ENCODE assay signal across 1 cellular context in the genomic region with DNA sequence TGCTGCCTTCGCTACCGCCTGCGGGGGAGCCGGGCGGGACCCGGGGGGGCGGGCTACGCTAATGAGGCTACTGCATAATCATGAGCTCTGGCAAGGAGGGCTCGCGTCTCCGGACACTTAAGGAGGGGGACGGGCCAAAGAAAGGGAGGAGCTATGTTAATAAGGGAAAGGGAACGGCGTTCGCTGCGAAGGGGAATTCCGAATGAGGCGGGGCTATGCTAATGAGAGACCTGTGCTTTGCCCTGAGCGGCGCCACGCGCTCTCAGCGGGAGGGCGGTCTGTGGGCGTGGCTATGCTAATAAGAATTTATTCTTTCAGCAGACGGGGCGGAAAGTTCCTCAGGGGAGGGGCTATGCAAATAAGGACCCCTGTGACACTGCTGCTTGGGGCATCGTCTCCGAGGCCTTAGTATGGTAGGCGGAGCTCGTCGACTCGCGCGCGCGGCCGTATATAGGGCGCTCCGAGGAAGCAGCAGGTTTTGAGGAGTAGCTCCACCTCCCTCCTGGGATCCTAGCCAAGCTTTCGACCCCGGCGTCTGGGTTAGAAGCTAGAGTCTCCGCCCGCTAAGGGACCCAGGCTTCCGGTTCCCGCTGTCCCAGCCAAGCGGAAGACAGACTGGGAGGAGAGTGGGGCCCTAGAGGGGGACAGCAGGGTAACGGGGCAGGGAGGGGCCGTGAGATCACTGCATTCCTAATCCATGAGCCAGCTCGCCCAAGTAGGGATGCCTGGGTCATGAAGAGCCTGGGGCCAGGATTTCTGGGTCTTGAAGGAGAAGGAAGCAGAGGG.
TF ChIP-seq lines count a peak whose summit lies in the region.

A gene (minus strand): TSS at position 31 of the 786 bp plus-strand sequence. CDS start 45 bp downstream, outside the sequence.

TF ChIP-seq in HepG2, 621 proteins besides CTCF, POLR2A, EP300 and RAD21 (continued from another document and continues in another):
- TF ChIP-seq, protein P1, sequence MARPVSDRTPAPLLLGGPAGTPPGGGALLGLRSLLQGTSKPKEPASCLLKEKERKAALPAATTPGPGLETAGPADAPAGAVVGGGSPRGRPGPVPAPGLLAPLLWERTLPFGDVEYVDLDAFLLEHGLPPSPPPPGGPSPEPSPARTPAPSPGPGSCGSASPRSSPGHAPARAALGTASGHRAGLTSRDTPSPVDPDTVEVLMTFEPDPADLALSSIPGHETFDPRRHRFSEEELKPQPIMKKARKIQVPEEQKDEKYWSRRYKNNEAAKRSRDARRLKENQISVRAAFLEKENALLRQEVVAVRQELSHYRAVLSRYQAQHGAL (CRISPR knock-in tag; IDR thresholded peaks at IDR 0.05; ENCODE audit: not compliant biosample characterization), result no peak
- TF ChIP-seq SOX6 (IDR thresholded peaks at IDR 0.05), result no peak
- TF ChIP-seq SOX6 (CRISPR knock-in tag; IDR thresholded peaks at IDR 0.05), result peak; percentile 47
- TF ChIP-seq ZBTB38 (CRISPR knock-in tag; IDR thresholded peaks at IDR 0.05), result peak; percentile 52; the same call in 1 of the 2 replicates
- peak; percentile 28; the same call in 1 of the 2 replicates for TF ChIP-seq ZNF782 (CRISPR knock-in tag; IDR thresholded peaks at IDR 0.05; ENCODE audit: borderline replicate concordance)
- TF ChIP-seq CENPT (CRISPR knock-in tag; IDR thresholded peaks at IDR 0.05; ENCODE audit: low read depth), result no peak
- TF ChIP-seq MXI1 (IDR thresholded peaks at IDR 0.05; ENCODE audit: borderline replicate concordance, low read depth, low read length), result peak; percentile 26; the same call in 1 of the 3 replicates
- TF ChIP-seq ISL2 (CRISPR knock-in tag; IDR thresholded peaks at IDR 0.05), result 0 out of 2 replicates have a peak, but pooled peaks have one; percentile 20
- no peak for TF ChIP-seq CHD4 (IDR thresholded peaks at IDR 0.05; ENCODE audit: borderline replicate concordance, low read length)
- TF ChIP-seq, protein P2, sequence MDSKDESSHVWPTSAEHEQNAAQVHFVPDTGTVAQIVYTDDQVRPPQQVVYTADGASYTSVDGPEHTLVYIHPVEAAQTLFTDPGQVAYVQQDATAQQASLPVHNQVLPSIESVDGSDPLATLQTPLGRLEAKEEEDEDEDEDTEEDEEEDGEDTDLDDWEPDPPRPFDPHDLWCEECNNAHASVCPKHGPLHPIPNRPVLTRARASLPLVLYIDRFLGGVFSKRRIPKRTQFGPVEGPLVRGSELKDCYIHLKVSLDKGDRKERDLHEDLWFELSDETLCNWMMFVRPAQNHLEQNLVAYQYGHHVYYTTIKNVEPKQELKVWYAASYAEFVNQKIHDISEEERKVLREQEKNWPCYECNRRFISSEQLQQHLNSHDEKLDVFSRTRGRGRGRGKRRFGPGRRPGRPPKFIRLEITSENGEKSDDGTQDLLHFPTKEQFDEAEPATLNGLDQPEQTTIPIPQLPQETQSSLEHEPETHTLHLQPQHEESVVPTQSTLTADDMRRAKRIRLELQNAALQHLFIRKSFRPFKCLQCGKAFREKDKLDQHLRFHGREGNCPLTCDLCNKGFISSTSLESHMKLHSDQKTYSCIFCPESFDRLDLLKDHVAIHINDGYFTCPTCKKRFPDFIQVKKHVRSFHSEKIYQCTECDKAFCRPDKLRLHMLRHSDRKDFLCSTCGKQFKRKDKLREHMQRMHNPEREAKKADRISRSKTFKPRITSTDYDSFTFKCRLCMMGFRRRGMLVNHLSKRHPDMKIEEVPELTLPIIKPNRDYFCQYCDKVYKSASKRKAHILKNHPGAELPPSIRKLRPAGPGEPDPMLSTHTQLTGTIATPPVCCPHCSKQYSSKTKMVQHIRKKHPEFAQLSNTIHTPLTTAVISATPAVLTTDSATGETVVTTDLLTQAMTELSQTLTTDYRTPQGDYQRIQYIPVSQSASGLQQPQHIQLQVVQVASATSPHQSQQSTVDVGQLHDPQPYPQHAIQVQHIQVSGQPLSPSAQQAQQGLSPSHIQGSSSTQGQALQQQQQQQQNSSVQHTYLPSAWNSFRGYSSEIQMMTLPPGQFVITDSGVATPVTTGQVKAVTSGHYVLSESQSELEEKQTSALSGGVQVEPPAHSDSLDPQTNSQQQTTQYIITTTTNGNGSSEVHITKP (CRISPR knock-in tag; IDR thresholded peaks at IDR 0.05; ENCODE audit: low read depth), result peak; percentile 57
- TF ChIP-seq, protein P3, sequence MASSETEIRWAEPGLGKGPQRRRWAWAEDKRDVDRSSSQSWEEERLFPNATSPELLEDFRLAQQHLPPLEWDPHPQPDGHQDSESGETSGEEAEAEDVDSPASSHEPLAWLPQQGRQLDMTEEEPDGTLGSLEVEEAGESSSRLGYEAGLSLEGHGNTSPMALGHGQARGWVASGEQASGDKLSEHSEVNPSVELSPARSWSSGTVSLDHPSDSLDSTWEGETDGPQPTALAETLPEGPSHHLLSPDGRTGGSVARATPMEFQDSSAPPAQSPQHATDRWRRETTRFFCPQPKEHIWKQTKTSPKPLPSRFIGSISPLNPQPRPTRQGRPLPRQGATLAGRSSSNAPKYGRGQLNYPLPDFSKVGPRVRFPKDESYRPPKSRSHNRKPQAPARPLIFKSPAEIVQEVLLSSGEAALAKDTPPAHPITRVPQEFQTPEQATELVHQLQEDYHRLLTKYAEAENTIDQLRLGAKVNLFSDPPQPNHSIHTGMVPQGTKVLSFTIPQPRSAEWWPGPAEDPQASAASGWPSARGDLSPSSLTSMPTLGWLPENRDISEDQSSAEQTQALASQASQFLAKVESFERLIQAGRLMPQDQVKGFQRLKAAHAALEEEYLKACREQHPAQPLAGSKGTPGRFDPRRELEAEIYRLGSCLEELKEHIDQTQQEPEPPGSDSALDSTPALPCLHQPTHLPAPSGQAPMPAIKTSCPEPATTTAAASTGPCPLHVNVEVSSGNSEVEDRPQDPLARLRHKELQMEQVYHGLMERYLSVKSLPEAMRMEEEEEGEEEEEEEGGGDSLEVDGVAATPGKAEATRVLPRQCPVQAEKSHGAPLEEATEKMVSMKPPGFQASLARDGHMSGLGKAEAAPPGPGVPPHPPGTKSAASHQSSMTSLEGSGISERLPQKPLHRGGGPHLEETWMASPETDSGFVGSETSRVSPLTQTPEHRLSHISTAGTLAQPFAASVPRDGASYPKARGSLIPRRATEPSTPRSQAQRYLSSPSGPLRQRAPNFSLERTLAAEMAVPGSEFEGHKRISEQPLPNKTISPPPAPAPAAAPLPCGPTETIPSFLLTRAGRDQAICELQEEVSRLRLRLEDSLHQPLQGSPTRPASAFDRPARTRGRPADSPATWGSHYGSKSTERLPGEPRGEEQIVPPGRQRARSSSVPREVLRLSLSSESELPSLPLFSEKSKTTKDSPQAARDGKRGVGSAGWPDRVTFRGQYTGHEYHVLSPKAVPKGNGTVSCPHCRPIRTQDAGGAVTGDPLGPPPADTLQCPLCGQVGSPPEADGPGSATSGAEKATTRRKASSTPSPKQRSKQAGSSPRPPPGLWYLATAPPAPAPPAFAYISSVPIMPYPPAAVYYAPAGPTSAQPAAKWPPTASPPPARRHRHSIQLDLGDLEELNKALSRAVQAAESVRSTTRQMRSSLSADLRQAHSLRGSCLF (CRISPR knock-in tag; IDR thresholded peaks at IDR 0.05; ENCODE audit: borderline replicate concordance), result no peak
- TF ChIP-seq, protein P4, sequence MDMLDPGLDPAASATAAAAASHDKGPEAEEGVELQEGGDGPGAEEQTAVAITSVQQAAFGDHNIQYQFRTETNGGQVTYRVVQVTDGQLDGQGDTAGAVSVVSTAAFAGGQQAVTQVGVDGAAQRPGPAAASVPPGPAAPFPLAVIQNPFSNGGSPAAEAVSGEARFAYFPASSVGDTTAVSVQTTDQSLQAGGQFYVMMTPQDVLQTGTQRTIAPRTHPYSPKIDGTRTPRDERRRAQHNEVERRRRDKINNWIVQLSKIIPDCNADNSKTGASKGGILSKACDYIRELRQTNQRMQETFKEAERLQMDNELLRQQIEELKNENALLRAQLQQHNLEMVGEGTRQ (IDR thresholded peaks at IDR 0.05; ENCODE audit: low read depth, low read length), result 0 out of 2 replicates have a peak, but pooled peaks have one; percentile 5
- TF ChIP-seq, protein P4 (CRISPR knock-in tag; IDR thresholded peaks at IDR 0.05; ENCODE audit: borderline replicate concordance), result no peak
- peak; percentile 38; the same call in 1 of the 2 replicates for TF ChIP-seq ZNF274 (CRISPR knock-in tag; IDR thresholded peaks at IDR 0.05)
- TF ChIP-seq, protein P5, sequence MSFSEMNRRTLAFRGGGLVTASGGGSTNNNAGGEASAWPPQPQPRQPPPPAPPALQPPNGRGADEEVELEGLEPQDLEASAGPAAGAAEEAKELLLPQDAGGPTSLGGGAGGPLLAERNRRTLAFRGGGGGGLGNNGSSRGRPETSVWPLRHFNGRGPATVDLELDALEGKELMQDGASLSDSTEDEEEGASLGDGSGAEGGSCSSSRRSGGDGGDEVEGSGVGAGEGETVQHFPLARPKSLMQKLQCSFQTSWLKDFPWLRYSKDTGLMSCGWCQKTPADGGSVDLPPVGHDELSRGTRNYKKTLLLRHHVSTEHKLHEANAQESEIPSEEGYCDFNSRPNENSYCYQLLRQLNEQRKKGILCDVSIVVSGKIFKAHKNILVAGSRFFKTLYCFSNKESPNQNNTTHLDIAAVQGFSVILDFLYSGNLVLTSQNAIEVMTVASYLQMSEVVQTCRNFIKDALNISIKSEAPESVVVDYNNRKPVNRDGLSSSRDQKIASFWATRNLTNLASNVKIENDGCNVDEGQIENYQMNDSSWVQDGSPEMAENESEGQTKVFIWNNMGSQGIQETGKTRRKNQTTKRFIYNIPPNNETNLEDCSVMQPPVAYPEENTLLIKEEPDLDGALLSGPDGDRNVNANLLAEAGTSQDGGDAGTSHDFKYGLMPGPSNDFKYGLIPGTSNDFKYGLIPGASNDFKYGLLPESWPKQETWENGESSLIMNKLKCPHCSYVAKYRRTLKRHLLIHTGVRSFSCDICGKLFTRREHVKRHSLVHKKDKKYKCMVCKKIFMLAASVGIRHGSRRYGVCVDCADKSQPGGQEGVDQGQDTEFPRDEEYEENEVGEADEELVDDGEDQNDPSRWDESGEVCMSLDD (CRISPR knock-in tag; IDR thresholded peaks at IDR 0.05; ENCODE audit: borderline replicate concordance), result no peak; the same call in 1 of the 2 replicates
- TF ChIP-seq NFYC (CRISPR knock-in tag; IDR thresholded peaks at IDR 0.05), result peak; percentile 10; the same call in 1 of the 2 replicates
- TF ChIP-seq SIN3B (IDR thresholded peaks at IDR 0.05; ENCODE audit: low read length), result peak; percentile 23; the same call in 1 of the 2 replicates
- TF ChIP-seq ZSCAN9 (CRISPR knock-in tag; IDR thresholded peaks at IDR 0.05; ENCODE audit: borderline replicate concordance), result peak; percentile 70; the same call in 1 of the 2 replicates
- TF ChIP-seq, protein P6, sequence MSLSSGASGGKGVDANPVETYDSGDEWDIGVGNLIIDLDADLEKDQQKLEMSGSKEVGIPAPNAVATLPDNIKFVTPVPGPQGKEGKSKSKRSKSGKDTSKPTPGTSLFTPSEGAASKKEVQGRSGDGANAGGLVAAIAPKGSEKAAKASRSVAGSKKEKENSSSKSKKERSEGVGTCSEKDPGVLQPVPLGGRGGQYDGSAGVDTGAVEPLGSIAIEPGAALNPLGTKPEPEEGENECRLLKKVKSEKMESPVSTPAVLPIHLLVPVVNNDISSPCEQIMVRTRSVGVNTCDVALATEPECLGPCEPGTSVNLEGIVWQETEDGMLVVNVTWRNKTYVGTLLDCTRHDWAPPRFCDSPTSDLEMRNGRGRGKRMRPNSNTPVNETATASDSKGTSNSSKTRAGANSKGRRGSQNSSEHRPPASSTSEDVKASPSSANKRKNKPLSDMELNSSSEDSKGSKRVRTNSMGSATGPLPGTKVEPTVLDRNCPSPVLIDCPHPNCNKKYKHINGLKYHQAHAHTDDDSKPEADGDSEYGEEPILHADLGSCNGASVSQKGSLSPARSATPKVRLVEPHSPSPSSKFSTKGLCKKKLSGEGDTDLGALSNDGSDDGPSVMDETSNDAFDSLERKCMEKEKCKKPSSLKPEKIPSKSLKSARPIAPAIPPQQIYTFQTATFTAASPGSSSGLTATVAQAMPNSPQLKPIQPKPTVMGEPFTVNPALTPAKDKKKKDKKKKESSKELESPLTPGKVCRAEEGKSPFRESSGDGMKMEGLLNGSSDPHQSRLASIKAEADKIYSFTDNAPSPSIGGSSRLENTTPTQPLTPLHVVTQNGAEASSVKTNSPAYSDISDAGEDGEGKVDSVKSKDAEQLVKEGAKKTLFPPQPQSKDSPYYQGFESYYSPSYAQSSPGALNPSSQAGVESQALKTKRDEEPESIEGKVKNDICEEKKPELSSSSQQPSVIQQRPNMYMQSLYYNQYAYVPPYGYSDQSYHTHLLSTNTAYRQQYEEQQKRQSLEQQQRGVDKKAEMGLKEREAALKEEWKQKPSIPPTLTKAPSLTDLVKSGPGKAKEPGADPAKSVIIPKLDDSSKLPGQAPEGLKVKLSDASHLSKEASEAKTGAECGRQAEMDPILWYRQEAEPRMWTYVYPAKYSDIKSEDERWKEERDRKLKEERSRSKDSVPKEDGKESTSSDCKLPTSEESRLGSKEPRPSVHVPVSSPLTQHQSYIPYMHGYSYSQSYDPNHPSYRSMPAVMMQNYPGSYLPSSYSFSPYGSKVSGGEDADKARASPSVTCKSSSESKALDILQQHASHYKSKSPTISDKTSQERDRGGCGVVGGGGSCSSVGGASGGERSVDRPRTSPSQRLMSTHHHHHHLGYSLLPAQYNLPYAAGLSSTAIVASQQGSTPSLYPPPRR (CRISPR knock-in tag; IDR thresholded peaks at IDR 0.05; ENCODE audit: borderline replicate concordance), result peak; percentile 79
- TF ChIP-seq GZF1 (CRISPR knock-in tag; IDR thresholded peaks at IDR 0.05), result no peak
- TF ChIP-seq CENPX (CRISPR knock-in tag; IDR thresholded peaks at IDR 0.05), result no peak
- no peak for TF ChIP-seq EED (CRISPR knock-in tag; IDR thresholded peaks at IDR 0.05)
- TF ChIP-seq FOXA3 (CRISPR knock-in tag; IDR thresholded peaks at IDR 0.05), result peak; percentile 34; the same call in 1 of the 2 replicates
- TF ChIP-seq GTF2F1 (IDR thresholded peaks at IDR 0.05; ENCODE audit: low read length), result peak; percentile 70; the same call in 1 of the 2 replicates
- peak; percentile 40 for TF ChIP-seq SPEN (CRISPR knock-in tag; IDR thresholded peaks at IDR 0.05; ENCODE audit: low read depth)
- TF ChIP-seq HNRNPLL (IDR thresholded peaks at IDR 0.05; ENCODE audit: low read depth, low read length, poor library complexity, severe bottlenecking), result peak; percentile 73
- peak; percentile 75; the same call in 1 of the 2 replicates for TF ChIP-seq ZNF230 (CRISPR knock-in tag; IDR thresholded peaks at IDR 0.05)
- peak; percentile 72; the same call in 1 of the 2 replicates for TF ChIP-seq PHF20 (CRISPR knock-in tag; IDR thresholded peaks at IDR 0.05)
